1 cellular context compared by ENCODE assay signal in genomic region chr7:2619120-2619519, GRCh38.
TF ChIP-seq lines count a peak whose summit lies in the region.

No MANE protein-coding gene starts in this region.

TF ChIP-seq in GM23338, 12 proteins besides CTCF, POLR2A, EP300 and RAD21 (continued from another document):
- no peak for TF ChIP-seq ZNF462 (CRISPR knock-in tag; IDR thresholded peaks at IDR 0.05)
- TF ChIP-seq CREB1 (CRISPR knock-in tag; IDR thresholded peaks at IDR 0.05; ENCODE audit: low read depth) = no peak
- TF ChIP-seq EZH2 (IDR thresholded peaks at IDR 0.05; ENCODE audit: low read depth, unreplicated experiment) = no peak
- TF ChIP-seq, protein P1, sequence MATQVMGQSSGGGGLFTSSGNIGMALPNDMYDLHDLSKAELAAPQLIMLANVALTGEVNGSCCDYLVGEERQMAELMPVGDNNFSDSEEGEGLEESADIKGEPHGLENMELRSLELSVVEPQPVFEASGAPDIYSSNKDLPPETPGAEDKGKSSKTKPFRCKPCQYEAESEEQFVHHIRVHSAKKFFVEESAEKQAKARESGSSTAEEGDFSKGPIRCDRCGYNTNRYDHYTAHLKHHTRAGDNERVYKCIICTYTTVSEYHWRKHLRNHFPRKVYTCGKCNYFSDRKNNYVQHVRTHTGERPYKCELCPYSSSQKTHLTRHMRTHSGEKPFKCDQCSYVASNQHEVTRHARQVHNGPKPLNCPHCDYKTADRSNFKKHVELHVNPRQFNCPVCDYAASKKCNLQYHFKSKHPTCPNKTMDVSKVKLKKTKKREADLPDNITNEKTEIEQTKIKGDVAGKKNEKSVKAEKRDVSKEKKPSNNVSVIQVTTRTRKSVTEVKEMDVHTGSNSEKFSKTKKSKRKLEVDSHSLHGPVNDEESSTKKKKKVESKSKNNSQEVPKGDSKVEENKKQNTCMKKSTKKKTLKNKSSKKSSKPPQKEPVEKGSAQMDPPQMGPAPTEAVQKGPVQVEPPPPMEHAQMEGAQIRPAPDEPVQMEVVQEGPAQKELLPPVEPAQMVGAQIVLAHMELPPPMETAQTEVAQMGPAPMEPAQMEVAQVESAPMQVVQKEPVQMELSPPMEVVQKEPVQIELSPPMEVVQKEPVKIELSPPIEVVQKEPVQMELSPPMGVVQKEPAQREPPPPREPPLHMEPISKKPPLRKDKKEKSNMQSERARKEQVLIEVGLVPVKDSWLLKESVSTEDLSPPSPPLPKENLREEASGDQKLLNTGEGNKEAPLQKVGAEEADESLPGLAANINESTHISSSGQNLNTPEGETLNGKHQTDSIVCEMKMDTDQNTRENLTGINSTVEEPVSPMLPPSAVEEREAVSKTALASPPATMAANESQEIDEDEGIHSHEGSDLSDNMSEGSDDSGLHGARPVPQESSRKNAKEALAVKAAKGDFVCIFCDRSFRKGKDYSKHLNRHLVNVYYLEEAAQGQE (IDR thresholded peaks at IDR 0.05; ENCODE audit: unreplicated experiment) = no peak
- TF ChIP-seq ZNF331 (CRISPR knock-in tag; IDR thresholded peaks at IDR 0.05; ENCODE audit: low read depth) = no peak
- no peak for TF ChIP-seq JUNB (IDR thresholded peaks at IDR 0.05; ENCODE audit: unreplicated experiment)
